Comparison of ENCODE assay signal across 8 cellular contexts in genomic region chr19:19053508-19054314, GRCh38. TPM values are rescaled to one million over a fixed set of nuclear protein-coding genes. Genes with fewer than 3 reads are reported as not detected.
DNase-seq lines count a peak whose midpoint lies in the region; ATAC-seq and TF ChIP-seq lines count a peak whose summit lies in the region.

No MANE protein-coding gene starts in this region.

- intact Hi-C loops in IMR-90 (cut with micrococcal nuclease) = loop anchor here (1.0 kb wide), 2 partner anchors 60 to 86 kb away; no protein-coding TSS in a partner anchor

- H3K36me3 Mint-ChIP-seq in WTC11 (peaks cover 51% of the 10 kb centered on the region), chondrocyte (ENCODE audit: low read depth) (peaks cover 22% of the 10 kb centered on the region)

- H3K4me1 ChIP-seq in IMR-90 (ENCODE audit: control insufficient read depth, insufficient read depth, low read length) (no peaks in the 10 kb centered on the region), liver (ENCODE audit: control insufficient read depth in 4 of 4, insufficient read depth in 4 of 4, low read length in 3 of 4) (peaks cover 6 to 78% (median 57%) of the 10 kb centered on the region in 4 donors)

- H3K18ac ChIP-seq in IMR-90 (ENCODE audit: low read depth, low read length) = no peak overlapping the region

- no peak overlapping the region for H4K8ac ChIP-seq in IMR-90 (ENCODE audit: low read depth in 2 of 2, low read length in 2 of 2)

- H2BK20ac ChIP-seq in IMR-90 (ENCODE audit: low read depth, low read length) = no peak overlapping the region

- 85% methylated on average over 14 of the region's 25 CpGs; no CpG with 5 or more reads in 1 of the 2 experiments for WGBS in IMR-90 (ENCODE audit: extremely low coverage in 2 of 2, insufficient read length in 1 of 2), 2 experiments
- WGBS in liver = 33% methylated on average over 25 of the region's 25 CpGs

- in situ Hi-C loops in IMR-90 (cut with MboI; ENCODE audit: low sequenced_read_pairs) = no loop called here

- H3K14ac ChIP-seq in IMR-90 (replicated peaks; ENCODE audit: low read depth, low read length) = no peak overlapping the region

- H2AK5ac ChIP-seq in IMR-90 (ENCODE audit: low read depth, low read length) = no peak overlapping the region

- H3K27ac Mint-ChIP-seq in WTC11 (no peak overlapping the region), chondrocyte (ENCODE audit: unreplicated experiment) (no peak overlapping the region)

- H3K4me1 Mint-ChIP-seq in WTC11 = no peaks in the 10 kb centered on the region
- H3K4me1 Mint-ChIP-seq in chondrocyte (ENCODE audit: low read depth) = no peaks in the 10 kb centered on the region

- ATAC-seq in IMR-90 (ENCODE audit: low read depth) (peak; percentile 85), WTC11 (peak; percentile 84), GM18511 (IDR thresholded peaks at IDR 0.05; ENCODE audit: unreplicated experiment) (no peak)

- no peak overlapping the region for H4K5ac ChIP-seq in IMR-90 (ENCODE audit: low read depth, low read length)

- DNase-seq in COLO829 (ENCODE audit: low spot score) = peak; percentile 13
- DNase-seq in IMR-90 = peak; percentile 48
- peak; percentile 84 for DNase-seq in WTC11 (ENCODE audit: low spot score)
- no peak for DNase-seq in chondrocyte (ENCODE audit: low spot score)
- peak; percentile 44 to 46 for DNase-seq in stimulated activated CD8-positive, alpha-beta memory T cell treated with anti-CD3 and anti-CD28 coated beads, Interleukin-2, amount 100 ng/mL, for 48 hours (ENCODE audit: low read depth in 2 of 2)
- no peak for DNase-seq in NK-92 (lab: John Stamatoyannopoulos, UW; ENCODE audit: unreplicated experiment)

- H3K36me3 ChIP-seq in IMR-90 (ENCODE audit: control insufficient read depth, insufficient read depth, low read length) = peaks cover 59% of the 10 kb centered on the region
- H3K36me3 ChIP-seq in liver (ENCODE audit: control insufficient read depth in 4 of 4, insufficient read depth in 3 of 4, low read depth in 1 of 4, low read length in 3 of 4) = peaks cover 0 to 14% (median 9%) of the 10 kb centered on the region in 4 donors

- H3K27me3 Mint-ChIP-seq in WTC11 (ENCODE audit: low read depth) = no peaks in the 10 kb centered on the region
- no peaks in the 10 kb centered on the region for H3K27me3 Mint-ChIP-seq in chondrocyte (ENCODE audit: low read depth)

- TF ChIP-seq POLR2A in IMR-90 (IDR thresholded peaks at IDR 0.05; ENCODE audit: low read depth, low read length) = no peak

- no peaks in the 10 kb centered on the region; the same call in 1 of the 2 replicates for H4K20me1 ChIP-seq in IMR-90 (ENCODE audit: insufficient read depth, low read length)

- no peak overlapping the region for H3K4me2 ChIP-seq in IMR-90 (ENCODE audit: low read depth, low read length)

- dilution Hi-C loops in IMR-90 (cut with HindIII; ENCODE audit: low sequenced_read_pairs, unreplicated experiment) = no loop called here

- POLR2A ChIA-PET in IMR-90 (lab: Charles Lee; ENCODE audit: unreplicated experiment) (no interaction called here), WTC11 (lab: Charles Lee) (interaction anchor here (0.6 kb wide), 2 partner anchors 9 to 52 kb away, joined by 4 to 5 read pairs; no protein-coding TSS in a partner anchor)

- H3K9me1 ChIP-seq in IMR-90 (ENCODE audit: insufficient read depth, low read length) = no peaks in the 10 kb centered on the region; the same call in 1 of the 2 replicates

- CTCF ChIA-PET in IMR-90 (lab: Yijun Ruan, JAX) (no interaction called here), WTC11 (lab: Charles Lee) (interaction anchor here (0.9 to 4.5 kb wide), 5 partner anchors 9 to 67 kb away, joined by 3 to 18 read pairs (median 4); no protein-coding TSS in a partner anchor)

- no peak overlapping the region for H3K23ac ChIP-seq in IMR-90 (ENCODE audit: low read depth, low read length)

- H3K4ac ChIP-seq in IMR-90 (ENCODE audit: low read depth, low read length) = no peak overlapping the region

- no peak overlapping the region for H2BK120ac ChIP-seq in IMR-90 (ENCODE audit: low read depth, low read length)

- H3K4me3 ChIP-seq in IMR-90 (ENCODE audit: insufficient read depth, low read depth, low read length) (no peak overlapping the region), liver (ENCODE audit: low read depth in 1 of 3, low read length in 3 of 3) (peak overlapping the region in 2 of 3 donors; percentile 21 to 23)

- H4K91ac ChIP-seq in IMR-90 (ENCODE audit: insufficient read depth, low read depth, low read length) = no peak overlapping the region

- BruUV-seq in IMR-90 (replicated peaks; lab: Mats Ljungman, UMichigan) = no TSS peak

- no peak overlapping the region for H2BK5ac ChIP-seq in IMR-90 (ENCODE audit: low read depth, low read length, poor library complexity, severe bottlenecking)

- H3K27ac ChIP-seq in IMR-90 (ENCODE audit: insufficient read depth, low read length) = no peak overlapping the region
- H3K27ac ChIP-seq in liver (ENCODE audit: low read depth in 1 of 2, low read length in 2 of 2) = peak overlapping the region; percentile 28 to 83

- TF ChIP-seq RAD21 in IMR-90 (IDR thresholded peaks at IDR 0.05; ENCODE audit: low read length) = peak; percentile 86
- peak; percentile 92 to 93 for TF ChIP-seq RAD21 in liver (IDR thresholded peaks at IDR 0.05)

- peak; percentile 71 for TF ChIP-seq CTCF in IMR-90 (conservative IDR thresholded peaks at IDR 0.05; ENCODE audit: low read depth, low read length)
- peak; percentile 73; the same call in 1 of the 2 replicates for TF ChIP-seq CTCF in WTC11 (IDR thresholded peaks at IDR 0.05)
- peak; percentile 82 for TF ChIP-seq CTCF in chondrocyte (IDR thresholded peaks at IDR 0.05)
- TF ChIP-seq CTCF in liver (IDR thresholded peaks at IDR 0.05; ENCODE audit: low read depth, low read length, missing input control) = peak; percentile 84

- H2BK15ac ChIP-seq in IMR-90 (ENCODE audit: low read depth, low read length) = no peak overlapping the region

- no peak overlapping the region for H3K56ac ChIP-seq in IMR-90 (ENCODE audit: extremely low read depth, insufficient read depth, low read length)

- H3K79me1 ChIP-seq in IMR-90 (ENCODE audit: low read depth in 1 of 2, low read length in 2 of 2) = peaks cover 0 to 19% of the 10 kb centered on the region in 2 experiments; a peak in 1 of 4 replicates

- H2AFZ ChIP-seq in IMR-90 (replicated peaks; ENCODE audit: low read length, poor library complexity) = no peak overlapping the region

- no peaks in the 10 kb centered on the region for H3K27me3 ChIP-seq in IMR-90 (ENCODE audit: control insufficient read depth, insufficient read depth, low read length)
- H3K27me3 ChIP-seq in liver (ENCODE audit: control insufficient read depth in 4 of 4, insufficient read depth in 4 of 4, low read length in 3 of 4) = no peaks in the 10 kb centered on the region

- H3K9ac ChIP-seq in IMR-90 (ENCODE audit: low read depth, low read length) (no peak overlapping the region), liver (ENCODE audit: low read depth in 1 of 2, low read length in 2 of 2) (peak overlapping the region; percentile 5 to 23)

- H3K9me3 ChIP-seq in IMR-90 (ENCODE audit: control insufficient read depth, insufficient read depth, low read length) (no peaks in the 10 kb centered on the region), liver (ENCODE audit: control insufficient read depth in 4 of 4, low read length in 3 of 4) (no peaks in the 10 kb centered on the region)

- H3K4me3 Mint-ChIP-seq in WTC11 (no peak overlapping the region), chondrocyte (ENCODE audit: unreplicated experiment) (no peak overlapping the region)

- H3K9me3 Mint-ChIP-seq in WTC11 (no peaks in the 10 kb centered on the region), chondrocyte (ENCODE audit: low read depth) (no peaks in the 10 kb centered on the region)

- H2AK9ac ChIP-seq in IMR-90 (replicated peaks; ENCODE audit: low read depth, low read length, poor library complexity) = peak overlapping the region; percentile 16

TF ChIP-seq in IMR-90, 13 proteins besides CTCF, POLR2A, EP300 and RAD21 (continues in another document):
- peak; percentile 74 for TF ChIP-seq SMC3 (IDR thresholded peaks at IDR 0.05; ENCODE audit: low read depth, low read length)

TF ChIP-seq in WTC11, 78 proteins besides CTCF, POLR2A, EP300 and RAD21 (continues in another document):
- no peak for TF ChIP-seq CREM (CRISPR knock-in tag; IDR thresholded peaks at IDR 0.05)

TF ChIP-seq in liver, 16 proteins besides CTCF, POLR2A, EP300 and RAD21:
- peak in 1 of 2 donors; percentile 63 for TF ChIP-seq RXRA (IDR thresholded peaks at IDR 0.05)
- TF ChIP-seq HNF4G (IDR thresholded peaks at IDR 0.05) = no peak
- no peak for TF ChIP-seq JUND (IDR thresholded peaks at IDR 0.05)
- peak; percentile 74 for TF ChIP-seq YY1 (IDR thresholded peaks at IDR 0.05)
- TF ChIP-seq ATF3 (IDR thresholded peaks at IDR 0.05) = no peak

RNA-seq across cellular contexts. Expression of gene SLC25A42, which starts 10.1 kb away (rescaled TPM):
- total RNA-seq in IMR-90 (2012; rRNA removed) (1.9 and 2.0 TPM in 2 replicates), WTC11 (2021) (8.1 to 9.2 TPM (median 8.7 TPM) in 3 replicates), chondrocyte (8.2 to 13.0 TPM (median 8.9 TPM) in 3 replicates), liver (10 to 100 TPM; 24.7 to 79.7 TPM)
- polyA plus RNA-seq in IMR-90 (2012; rRNA removed) (8.6 and 9.9 TPM in 2 replicates), liver (10 to 100 TPM; 40.7 to 89.6 TPM)
- 5.5 and 11.2 TPM in 2 replicates for polyA plus RNA-seq in IMR-90 (2012; cell fraction: cytosol; rRNA removed)
- 20.2 and 34.5 TPM in 2 replicates for polyA plus RNA-seq in IMR-90 (2012; cell fraction: nucleus; rRNA removed; ENCODE audit: low replicate concordance)

RNA-seq across cellular contexts. Expression of gene ARMC6, which starts 20.3 kb away (rescaled TPM):
- total RNA-seq in IMR-90 (2012; rRNA removed) (46.7 and 52.7 TPM in 2 replicates), WTC11 (2021) (47.9 to 58.8 TPM (median 49.9 TPM) in 3 replicates), chondrocyte (24.6 to 36.1 TPM (median 26.8 TPM) in 3 replicates), liver (10 to 100 TPM; 28.7 to 31.2 TPM)
- polyA plus RNA-seq in IMR-90 (2012; rRNA removed) (41.5 and 44.7 TPM in 2 replicates), liver (10 to 100 TPM; 23.9 to 38.3 TPM)
- polyA plus RNA-seq in IMR-90 (2012; cell fraction: cytosol; rRNA removed) = 31.4 and 45.1 TPM in 2 replicates
- 19.1 and 45.5 TPM in 2 replicates for polyA plus RNA-seq in IMR-90 (2012; cell fraction: nucleus; rRNA removed; ENCODE audit: low replicate concordance)

RNA-seq across cellular contexts. Expression of gene SUGP2, which starts 20.4 kb away (rescaled TPM):
- total RNA-seq in IMR-90 (2012; rRNA removed) = 23.3 and 25.8 TPM in 2 replicates
- 58.5 and 69.2 TPM in 2 replicates for polyA plus RNA-seq in IMR-90 (2012; rRNA removed)
- 17.8 and 19.2 TPM in 2 replicates for polyA plus RNA-seq in IMR-90 (2012; cell fraction: cytosol; rRNA removed)
- polyA plus RNA-seq in IMR-90 (2012; cell fraction: nucleus; rRNA removed; ENCODE audit: low replicate concordance) = 366 and 435 TPM in 2 replicates
- 156 to 160 TPM (median 156 TPM) in 3 replicates for total RNA-seq in WTC11 (2021)
- 63.8 to 87.4 TPM (median 66.4 TPM) in 3 replicates for total RNA-seq in chondrocyte
- 10 to 100 TPM; 18.7 to 29.0 TPM for total RNA-seq in liver
- polyA plus RNA-seq in liver = 10 to 100 TPM in 1 of 2 donors, 1 to 10 TPM in 1; 9.6 to 19.7 TPM

Comparison
In these comparisons a context has a peak if more than half of its experiments do, and no peak if none do; other contexts are left out.
1. DNase-seq: peak in COLO829 (single experiment), IMR-90 (single experiment), WTC11 (single experiment) and stimulated activated CD8-positive, alpha-beta memory T cell treated with anti-CD3 and anti-CD28 coated beads, Interleukin-2, amount 100 ng/mL, for 48 hours (2 of 2); none in chondrocyte (single experiment) and NK-92 (single experiment).
2. Peak in every context shown above with its lines, with median percentiles within 50 percentile points of each other: CTCF ChIP-seq.